Comparison of ENCODE assay signal across 7 cellular contexts in genomic region chr17:6656797-6657632, GRCh38. TPM values are rescaled to one million over a fixed set of nuclear protein-coding genes. Genes with fewer than 3 reads are reported as not detected.
DNase-seq lines count a peak whose midpoint lies in the region; ATAC-seq and TF ChIP-seq lines count a peak whose summit lies in the region.
"Not testable (repeated sequence)": the region's sequence is repeated elsewhere in the genome, so short reads cannot be mapped to it uniquely, and the experiment has no call there.
"Had no signal": no experiment of that assay in that cellular context is flagged by ENCODE, and none has a peak within 500 bp of the region (broad histone marks: within the 10 kb centered on the region; RNA-seq: fewer than 3 reads in every experiment).

No MANE protein-coding gene starts in this region.

- H3K27ac Mint-ChIP-seq in IgD-negative memory B cell = peak overlapping the region; percentile 56 to 88 (median 88)
- peak overlapping the region; percentile 76 for H3K27ac Mint-ChIP-seq in activated B cell treated with CpG ODN at 0.5 μM for 24 hours
- peak overlapping the region; percentile 76 for H3K27ac Mint-ChIP-seq in activated naive CD8-positive, alpha-beta T cell treated with anti-CD3 and anti-CD28 coated beads for 36 hours

- CTCF ChIA-PET in activated B cell treated with CpG ODN at 0.5 μM for 24 hours (lab: Charles Lee) = not testable (repeated sequence)

- peak overlapping the region; percentile 91 to 98 (median 93) for H3K4me3 Mint-ChIP-seq in IgD-negative memory B cell
- peak overlapping the region; percentile 88 for H3K4me3 Mint-ChIP-seq in activated B cell treated with CpG ODN at 0.5 μM for 24 hours
- H3K4me3 Mint-ChIP-seq in activated naive CD8-positive, alpha-beta T cell treated with anti-CD3 and anti-CD28 coated beads for 36 hours = peak overlapping the region; percentile 86

- H3K9me3 Mint-ChIP-seq in IgD-negative memory B cell; activated B cell treated with CpG ODN at 0.5 μM for 24 hours; activated naive CD8-positive, alpha-beta T cell treated with anti-CD3 and anti-CD28 coated beads for 36 hours: not testable (repeated sequence)

- peaks cover 39 to 54% (median 46%) of the 10 kb centered on the region in 3 donors for H3K4me1 Mint-ChIP-seq in IgD-negative memory B cell
- peaks cover 73% of the 10 kb centered on the region for H3K4me1 Mint-ChIP-seq in activated B cell treated with CpG ODN at 0.5 μM for 24 hours
- H3K4me1 Mint-ChIP-seq in activated naive CD8-positive, alpha-beta T cell treated with anti-CD3 and anti-CD28 coated beads for 36 hours = peaks cover 50% of the 10 kb centered on the region

- not testable (repeated sequence) for TF ChIP-seq CTCF in activated B cell treated with CpG ODN at 0.5 μM for 24 hours (IDR thresholded peaks at IDR 0.05)

- ATAC-seq in activated B cell treated with CpG ODN at 0.5 μM for 24 hours (ENCODE audit: low read depth) = peak; percentile 73

- POLR2A ChIA-PET in activated B cell treated with CpG ODN at 0.5 μM for 24 hours (lab: Charles Lee) = interaction anchor here (1.2 kb wide), 1 partner anchor 16 kb away, joined by 10 read pairs; the partner anchor contains the start of genes KIAA0753 and TXNDC17

- not testable (repeated sequence) for H3K27me3 Mint-ChIP-seq in IgD-negative memory B cell; activated B cell treated with CpG ODN at 0.5 μM for 24 hours; activated naive CD8-positive, alpha-beta T cell treated with anti-CD3 and anti-CD28 coated beads for 36 hours

- intact Hi-C loops in activated B cell treated with CpG ODN at 0.5 μM for 24 hours (cut with micrococcal nuclease) = not testable (repeated sequence)

- DNase-seq in COLO668 (lab: John Stamatoyannopoulos, UW; ENCODE audit: unreplicated experiment) = peak; percentile 21
- peak; percentile 50 for DNase-seq in activated B cell treated with CpG ODN at 0.5 μM for 24 hours
- DNase-seq in activated naive CD8-positive, alpha-beta T cell treated with anti-CD3 and anti-CD28 coated beads for 36 hours = peak; percentile 64
- peak; percentile 75 for DNase-seq in islet precursor cell
- peak; percentile 68 for DNase-seq in stimulated activated CD4-positive, alpha-beta T cell treated with anti-CD3 and anti-CD28 coated beads, Interleukin-1b, Interleukin-23, amount 100 ng/mL, for 48 hours

- not testable (repeated sequence) for H3K36me3 Mint-ChIP-seq in IgD-negative memory B cell; activated B cell treated with CpG ODN at 0.5 μM for 24 hours (ENCODE audit: low read depth)
- H3K36me3 Mint-ChIP-seq in activated naive CD8-positive, alpha-beta T cell treated with anti-CD3 and anti-CD28 coated beads for 36 hours = peaks cover 13% of the 10 kb centered on the region

RNA-seq across cellular contexts. Expression of gene C17orf100, which starts 5.5 kb away (rescaled TPM):
- 8.0 TPM for polyA plus RNA-seq in IgD-negative memory B cell
- total RNA-seq in activated B cell treated with CpG ODN at 0.5 μM for 24 hours = 2.9 and 3.5 TPM in 2 replicates
- 1 to 10 TPM; 1.4 to 1.8 TPM for total RNA-seq in activated naive CD8-positive, alpha-beta T cell treated with anti-CD3 and anti-CD28 coated beads for 36 hours

RNA-seq across cellular contexts. Expression of gene MED31, which starts 5.6 kb away (rescaled TPM):
- polyA plus RNA-seq in IgD-negative memory B cell = 33.3 TPM
- total RNA-seq in activated B cell treated with CpG ODN at 0.5 μM for 24 hours = 16.5 and 23.4 TPM in 2 replicates
- total RNA-seq in activated naive CD8-positive, alpha-beta T cell treated with anti-CD3 and anti-CD28 coated beads for 36 hours = 10 to 100 TPM; 20.1 to 21.6 TPM

RNA-seq across cellular contexts. Expression of gene TXNDC17, which starts 16.2 kb away (rescaled TPM):
- 81.7 TPM for polyA plus RNA-seq in IgD-negative memory B cell
- 42.7 and 54.5 TPM in 2 replicates for total RNA-seq in activated B cell treated with CpG ODN at 0.5 μM for 24 hours
- 100 to 1,000 TPM; 127 to 128 TPM for total RNA-seq in activated naive CD8-positive, alpha-beta T cell treated with anti-CD3 and anti-CD28 coated beads for 36 hours

RNA-seq across cellular contexts. Expression of gene KIAA0753, which starts 16.5 kb away (rescaled TPM):
- polyA plus RNA-seq in IgD-negative memory B cell = 4.0 TPM
- 21.0 and 24.7 TPM in 2 replicates for total RNA-seq in activated B cell treated with CpG ODN at 0.5 μM for 24 hours
- total RNA-seq in activated naive CD8-positive, alpha-beta T cell treated with anti-CD3 and anti-CD28 coated beads for 36 hours = 10 to 100 TPM; 14.8 to 15.8 TPM

RNA-seq across cellular contexts. Expression of gene SLC13A5, which starts 56.2 kb away (rescaled TPM):
- polyA plus RNA-seq in IgD-negative memory B cell = 0.30 TPM
- not detected in 2 replicates for total RNA-seq in activated B cell treated with CpG ODN at 0.5 μM for 24 hours
- total RNA-seq in activated naive CD8-positive, alpha-beta T cell treated with anti-CD3 and anti-CD28 coated beads for 36 hours = not detected
- total RNA-seq: HFFc6 had no signal

Comparison
In these comparisons a context has a peak if more than half of its experiments do, and no peak if none do; other contexts are left out.
1. Peak in every context shown above with its lines: DNase-seq and ATAC-seq.
2. DNase-seq: peak in every context shown above with its lines; median percentile 75 in islet precursor cell; 68 in stimulated activated CD4-positive, alpha-beta T cell treated with anti-CD3 and anti-CD28 coated beads, Interleukin-1b, Interleukin-23, amount 100 ng/mL, for 48 hours; 64 in activated naive CD8-positive, alpha-beta T cell treated with anti-CD3 and anti-CD28 coated beads for 36 hours; 50 in activated B cell treated with CpG ODN at 0.5 μM for 24 hours; 21 in COLO668.